Comparison of ENCODE assay signal across 13 cellular contexts in the genomic region with DNA sequence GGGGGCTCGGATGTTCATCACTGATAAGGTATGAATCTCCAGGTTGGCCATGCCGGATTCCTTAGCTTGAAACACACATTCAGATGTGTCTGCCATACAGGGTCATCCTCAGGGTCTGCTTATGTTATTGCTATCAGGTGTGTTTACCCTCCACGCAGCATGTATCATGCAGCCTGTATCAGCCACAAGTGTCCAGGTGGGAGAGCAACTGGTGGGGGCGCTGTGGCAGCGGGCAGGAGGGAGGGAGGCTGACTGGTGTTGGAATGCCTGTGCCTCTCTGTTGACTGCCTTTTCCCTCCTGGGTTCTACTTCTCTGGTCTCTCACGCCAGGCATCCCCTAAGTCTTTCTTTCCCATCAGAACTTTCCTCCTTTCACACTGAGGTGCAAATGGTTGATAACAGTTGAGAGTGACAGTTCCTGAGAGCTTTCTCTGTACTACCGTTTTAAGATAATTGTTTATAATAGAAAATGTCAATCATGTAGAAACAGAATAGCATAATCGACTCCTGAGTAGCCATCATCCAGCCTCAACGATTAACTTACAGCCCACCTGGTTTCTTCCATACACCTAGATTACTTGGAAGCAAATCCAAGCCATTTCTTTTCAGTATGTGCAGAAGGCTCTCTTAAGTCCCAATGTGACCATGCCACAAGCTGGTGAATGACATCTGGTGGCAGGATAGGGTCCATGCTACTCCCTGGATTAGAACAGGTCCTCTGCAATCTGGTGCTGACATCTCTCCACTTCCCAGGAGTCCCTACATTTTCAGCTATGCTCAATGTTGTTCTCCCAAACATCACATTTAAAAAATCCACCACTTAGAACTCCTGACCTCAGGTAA.
DNase-seq lines count a peak whose midpoint lies in the region; TF ChIP-seq lines count a peak whose summit lies in the region.
"Had no signal": no experiment of that assay in that cellular context is flagged by ENCODE, and none has a peak within 500 bp of the region (broad histone marks: within the 10 kb centered on the region; RNA-seq: fewer than 3 reads in every experiment).

No MANE protein-coding gene starts in this region.

- H3K4me1 ChIP-seq in esophagus muscularis mucosa: peaks cover 3 to 12% (median 11%) of the 10 kb centered on the region in 4 donors

- no peaks in the 10 kb centered on the region for H3K36me3 ChIP-seq in WERI-Rb-1
- no peaks in the 10 kb centered on the region for H3K36me3 ChIP-seq in esophagus muscularis mucosa

- peak; percentile 52 for TF ChIP-seq CTCF in WERI-Rb-1 (IDR thresholded peaks at IDR 0.05; ENCODE audit: low read depth, low read length)
- TF ChIP-seq CTCF in esophagus muscularis mucosa (IDR thresholded peaks at IDR 0.05): no peak

- H3K4me3 ChIP-seq in WERI-Rb-1 (ENCODE audit: low read depth, low read length) (no peak overlapping the region), esophagus muscularis mucosa (no peak overlapping the region)

- H3K27ac ChIP-seq in WERI-Rb-1 (no peak overlapping the region), esophagus muscularis mucosa (replicated peaks in 1 of 4) (no peak overlapping the region), substantia nigra (ENCODE audit: low read depth, low read length, poor library complexity, severe bottlenecking) (peak overlapping the region; percentile 60)

- 70% methylated on average over 9 of the region's 9 CpGs for WGBS in esophagus muscularis mucosa

- TF ChIP-seq POLR2A in esophagus muscularis mucosa (IDR thresholded peaks at IDR 0.05; ENCODE audit: low read depth): no peak

- no peak for TF ChIP-seq EP300 in esophagus muscularis mucosa (IDR thresholded peaks at IDR 0.05)

- H3K27me3 ChIP-seq in WERI-Rb-1 (ENCODE audit: insufficient read depth, low read depth, severe bottlenecking) (no peaks in the 10 kb centered on the region), esophagus muscularis mucosa (no peaks in the 10 kb centered on the region)

- H3K9me3 ChIP-seq in WERI-Rb-1 (ENCODE audit: severe bottlenecking) (no peaks in the 10 kb centered on the region), esophagus muscularis mucosa (no peaks in the 10 kb centered on the region)

- DNase-seq in NCI-H82 (lab: John Stamatoyannopoulos, UW) (peak; percentile 46), NCI-H82 treated with DMSO at 0.1 percent for 48 hours (lab: John Stamatoyannopoulos, UW; ENCODE audit: unreplicated experiment) (no peak), WERI-Rb-1 (peak; percentile 48), esophagus muscularis mucosa (ENCODE audit: extremely low spot score) (peak; percentile 90), substantia nigra (lab: John Stamatoyannopoulos, UW) (no peak), COLO829 (ENCODE audit: low spot score) (no peak), H4 (ENCODE audit: low spot score) (no peak)
- DNase-seq in activated CD4-positive, alpha-beta T cell treated with anti-CD3 and anti-CD28 coated beads, Interleukin-2, amount 50 U/mL, for 1 hour: no peak
- DNase-seq: DND-41, HCEC 1CT, NCI-H1048, NCI-H146, NCI-H446 had no signal

- intact Hi-C loops in esophagus muscularis mucosa (cut with DNase I): no loop called here

Comparison
In these comparisons a context has a peak if more than half of its experiments do, and no peak if none do; other contexts are left out.
1. DNase-seq: peak in NCI-H82 (single experiment), WERI-Rb-1 (single experiment) and esophagus muscularis mucosa (single experiment); none in NCI-H82 treated with DMSO at 0.1 percent for 48 hours (single experiment), substantia nigra (0 of 49), COLO829 (single experiment), activated CD4-positive, alpha-beta T cell treated with anti-CD3 and anti-CD28 coated beads, Interleukin-2, amount 50 U/mL, for 1 hour (single experiment) and H4 (single experiment).